Comparison of ENCODE assay signal across 3 cellular contexts in the genomic region with DNA sequence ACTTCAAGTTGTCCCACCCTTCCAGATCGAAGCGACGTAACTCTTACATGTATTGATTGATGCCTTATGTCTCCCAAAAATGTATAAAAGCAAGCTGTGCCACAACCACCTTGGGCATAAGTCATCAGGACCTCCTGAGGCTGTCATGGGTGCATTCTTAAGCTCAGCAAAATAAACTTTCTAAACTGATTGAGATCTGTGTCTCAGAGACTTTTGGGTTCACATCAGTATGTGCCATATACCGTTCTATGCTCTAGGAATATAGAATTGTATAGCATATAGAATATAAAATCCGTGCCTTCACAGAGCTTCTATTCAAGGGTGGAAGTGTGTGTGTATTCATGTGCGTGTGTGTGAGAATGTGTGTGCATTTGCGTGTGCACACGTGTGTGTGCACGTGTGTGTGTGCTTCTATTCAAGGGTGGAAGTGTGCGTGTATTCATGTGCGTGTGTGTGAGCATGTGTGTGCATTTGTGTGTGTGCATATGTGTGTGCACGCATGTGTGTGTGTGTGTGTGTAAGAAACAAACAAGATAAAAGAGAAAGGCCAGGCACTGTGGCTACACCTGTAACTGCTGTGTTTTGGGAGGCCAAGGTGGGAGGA.
TF ChIP-seq lines count a peak whose summit lies in the region.

No MANE protein-coding gene starts in this region.

TF ChIP-seq in GM23338, 12 proteins besides CTCF, POLR2A, EP300 and RAD21 (continues in another document):
- TF ChIP-seq STAT1 (IDR thresholded peaks at IDR 0.05; ENCODE audit: unreplicated experiment) (no peak), JUNB (IDR thresholded peaks at IDR 0.05; ENCODE audit: unreplicated experiment) (no peak), EZH2 (IDR thresholded peaks at IDR 0.05; ENCODE audit: low read depth, unreplicated experiment) (no peak)
- TF ChIP-seq, protein P1, sequence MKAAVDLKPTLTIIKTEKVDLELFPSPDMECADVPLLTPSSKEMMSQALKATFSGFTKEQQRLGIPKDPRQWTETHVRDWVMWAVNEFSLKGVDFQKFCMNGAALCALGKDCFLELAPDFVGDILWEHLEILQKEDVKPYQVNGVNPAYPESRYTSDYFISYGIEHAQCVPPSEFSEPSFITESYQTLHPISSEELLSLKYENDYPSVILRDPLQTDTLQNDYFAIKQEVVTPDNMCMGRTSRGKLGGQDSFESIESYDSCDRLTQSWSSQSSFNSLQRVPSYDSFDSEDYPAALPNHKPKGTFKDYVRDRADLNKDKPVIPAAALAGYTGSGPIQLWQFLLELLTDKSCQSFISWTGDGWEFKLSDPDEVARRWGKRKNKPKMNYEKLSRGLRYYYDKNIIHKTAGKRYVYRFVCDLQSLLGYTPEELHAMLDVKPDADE (IDR thresholded peaks at IDR 0.05): no peak

TF ChIP-seq in WTC11, 78 proteins besides CTCF, POLR2A, EP300 and RAD21:
- TF ChIP-seq PREB (CRISPR knock-in tag; IDR thresholded peaks at IDR 0.05; ENCODE audit: borderline replicate concordance) (no peak), ZNF512 (CRISPR knock-in tag; IDR thresholded peaks at IDR 0.05; ENCODE audit: borderline replicate concordance) (no peak), ESRRA (CRISPR knock-in tag; IDR thresholded peaks at IDR 0.05; ENCODE audit: borderline replicate concordance) (no peak), MXD4 (CRISPR knock-in tag; IDR thresholded peaks at IDR 0.05; ENCODE audit: borderline replicate concordance) (no peak), SMAD3 (CRISPR knock-in tag; IDR thresholded peaks at IDR 0.05; ENCODE audit: borderline replicate concordance) (no peak), RORB (CRISPR knock-in tag; IDR thresholded peaks at IDR 0.05) (no peak), FOXJ3 (CRISPR knock-in tag; IDR thresholded peaks at IDR 0.05; ENCODE audit: borderline replicate concordance) (no peak), E2F5 (CRISPR knock-in tag; IDR thresholded peaks at IDR 0.05) (no peak), ZNF423 (CRISPR knock-in tag; IDR thresholded peaks at IDR 0.05) (no peak), AR (CRISPR knock-in tag; IDR thresholded peaks at IDR 0.05) (no peak), JAZF1 (CRISPR knock-in tag; IDR thresholded peaks at IDR 0.05) (no peak), CREB1 (CRISPR knock-in tag; IDR thresholded peaks at IDR 0.05) (no peak), USF1 (CRISPR knock-in tag; IDR thresholded peaks at IDR 0.05) (no peak), ELF4 (CRISPR knock-in tag; IDR thresholded peaks at IDR 0.05; ENCODE audit: low read depth) (no peak)
- TF ChIP-seq, protein P2, sequence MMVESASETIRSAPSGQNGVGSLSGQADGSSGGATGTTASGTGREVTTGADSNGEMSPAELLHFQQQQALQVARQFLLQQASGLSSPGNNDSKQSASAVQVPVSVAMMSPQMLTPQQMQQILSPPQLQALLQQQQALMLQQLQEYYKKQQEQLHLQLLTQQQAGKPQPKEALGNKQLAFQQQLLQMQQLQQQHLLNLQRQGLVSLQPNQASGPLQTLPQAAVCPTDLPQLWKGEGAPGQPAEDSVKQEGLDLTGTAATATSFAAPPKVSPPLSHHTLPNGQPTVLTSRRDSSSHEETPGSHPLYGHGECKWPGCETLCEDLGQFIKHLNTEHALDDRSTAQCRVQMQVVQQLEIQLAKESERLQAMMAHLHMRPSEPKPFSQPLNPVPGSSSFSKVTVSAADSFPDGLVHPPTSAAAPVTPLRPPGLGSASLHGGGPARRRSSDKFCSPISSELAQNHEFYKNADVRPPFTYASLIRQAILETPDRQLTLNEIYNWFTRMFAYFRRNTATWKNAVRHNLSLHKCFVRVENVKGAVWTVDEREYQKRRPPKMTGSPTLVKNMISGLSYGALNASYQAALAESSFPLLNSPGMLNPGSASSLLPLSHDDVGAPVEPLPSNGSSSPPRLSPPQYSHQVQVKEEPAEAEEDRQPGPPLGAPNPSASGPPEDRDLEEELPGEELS (CRISPR knock-in tag; IDR thresholded peaks at IDR 0.05): no peak

TF ChIP-seq in HEK293T, 16 proteins besides CTCF, POLR2A, EP300 and RAD21:
- TF ChIP-seq SP1 (IDR thresholded peaks at IDR 0.05): no peak
- TF ChIP-seq ARNT (IDR thresholded peaks at IDR 0.05): no peak
- TF ChIP-seq TARDBP (IDR thresholded peaks at IDR 0.05): no peak
- TF ChIP-seq SUZ12 (IDR thresholded peaks at IDR 0.05): no peak
- no peak for TF ChIP-seq ZNF384 (IDR thresholded peaks at IDR 0.05)
- no peak for TF ChIP-seq BHLHE40 (IDR thresholded peaks at IDR 0.05; ENCODE audit: borderline replicate concordance)
- TF ChIP-seq LEF1 (IDR thresholded peaks at IDR 0.05; ENCODE audit: borderline replicate concordance): no peak
- TF ChIP-seq HDGF (IDR thresholded peaks at IDR 0.05; ENCODE audit: borderline replicate concordance): no peak
- no peak for TF ChIP-seq FOXA1 (IDR thresholded peaks at IDR 0.05)
- no peak for TF ChIP-seq PKNOX1 (IDR thresholded peaks at IDR 0.05)
- TF ChIP-seq NFRKB (IDR thresholded peaks at IDR 0.05): no peak
- TF ChIP-seq FOXK2 (IDR thresholded peaks at IDR 0.05): no peak
- no peak for TF ChIP-seq L3MBTL2 (conservative IDR thresholded peaks at IDR 0.05)
- no peak for TF ChIP-seq CTBP1 (IDR thresholded peaks at IDR 0.05; ENCODE audit: borderline replicate concordance)
- TF ChIP-seq ELF4 (IDR thresholded peaks at IDR 0.05): no peak
- TF ChIP-seq FOXM1 (IDR thresholded peaks at IDR 0.05; ENCODE audit: borderline replicate concordance): no peak
